ENCODE assay signal across 18 cellular contexts in genomic region chr2:180848393-180848792, GRCh38.
DNase-seq lines count a peak whose midpoint lies in the region; ATAC-seq and TF ChIP-seq lines count a peak whose summit lies in the region.
"Had no signal": no experiment of that assay in that cellular context is flagged by ENCODE, and none has a peak within 500 bp of the region (broad histone marks: within the 10 kb centered on the region; RNA-seq: fewer than 3 reads in every experiment).

No MANE protein-coding gene starts in this region.

- peaks cover 7% of the 10 kb centered on the region for H3K4me1 Mint-ChIP-seq in MCF 10A (ENCODE audit: insufficient read depth, unreplicated experiment)
- H3K4me1 Mint-ChIP-seq: CD14-positive monocyte; CD4-positive, alpha-beta memory T cell; IgD-negative memory B cell had no signal

- H3K9me3 ChIP-seq in breast epithelium (no peaks in the 10 kb centered on the region), mammary epithelial cell (replicated peaks; ENCODE audit: insufficient read depth, low read length) (no peaks in the 10 kb centered on the region)
- H3K9me3 ChIP-seq: BLaER1 had no signal

- H3K9ac ChIP-seq in mammary epithelial cell (ENCODE audit: insufficient read depth, low read length), result no peak overlapping the region
- H3K9ac ChIP-seq: BLaER1 had no signal

- peak overlapping the region; percentile 49 for H3K4me2 ChIP-seq in mammary epithelial cell (ENCODE audit: insufficient read depth, low read depth, low read length)
- H3K4me2 ChIP-seq: BLaER1 had no signal

- dilution Hi-C loops in mammary epithelial cell (cut with HindIII; ENCODE audit: low sequenced_read_pairs), result no loop called here

- ATAC-seq in foreskin keratinocyte (no peak), HG03045 (IDR thresholded peaks at IDR 0.05; ENCODE audit: unreplicated experiment) (no peak)
- ATAC-seq: GM12878 had no signal

- POLR2A ChIA-PET in MCF 10A (lab: Yijun Ruan, JAX), result interaction anchor here (0.9 to 1.8 kb wide), 2 partner anchors 132 to 171 kb away, joined by 4 read pairs; partner anchors contain the start of gene UBE2E3

- H4K20me1 ChIP-seq in mammary epithelial cell (ENCODE audit: insufficient read depth, low read length), result no peaks in the 10 kb centered on the region
- H4K20me1 ChIP-seq: BLaER1 had no signal

- no peak for TF ChIP-seq POLR2A in breast epithelium (IDR thresholded peaks at IDR 0.05)

- CTCF ChIA-PET in MCF 10A (lab: Yijun Ruan, JAX), result interaction anchor here (1.1 to 1.5 kb wide), 4 partner anchors 86 to 723 kb away, joined by 3 to 4 read pairs (median 3); no protein-coding TSS in a partner anchor
- CTCF ChIA-PET in mammary epithelial cell (lab: Charles Lee; ENCODE audit: low non-redundant PET), result no interaction called here

- in situ Hi-C loops in mammary epithelial cell (cut with MboI; ENCODE audit: low sequenced_read_pairs in 2 of 2), result no loop called here

- no TSS peak for BruUV-seq in MCF 10A (replicated peaks; lab: Mats Ljungman, UMichigan)
- no TSS peak for BruUV-seq in mammary epithelial cell (replicated peaks; lab: Mats Ljungman, UMichigan)

- H3K27ac ChIP-seq in breast epithelium (no peak overlapping the region), mammary epithelial cell (ENCODE audit: insufficient read depth, low read depth, low read length) (no peak overlapping the region), foreskin keratinocyte (no peak overlapping the region)
- H3K27ac ChIP-seq: BLaER1 had no signal

- H3K4me3 Mint-ChIP-seq in MCF 10A (ENCODE audit: unreplicated experiment), result no peak overlapping the region
- H3K4me3 Mint-ChIP-seq: CD14-positive monocyte; CD4-positive, alpha-beta memory T cell; H9; IgD-negative memory B cell had no signal

- H3K4me3 ChIP-seq in breast epithelium (no peak overlapping the region), mammary epithelial cell (replicated peaks in 1 of 3; ENCODE audit: insufficient read depth in 1 of 3, low read depth in 2 of 3, low read length in 3 of 3) (no peak overlapping the region)
- H3K4me3 ChIP-seq: BLaER1, GM12878 had no signal

- H3K9me3 Mint-ChIP-seq in MCF 10A (ENCODE audit: unreplicated experiment), result no peaks in the 10 kb centered on the region
- H3K9me3 Mint-ChIP-seq: CD14-positive monocyte; CD4-positive, alpha-beta memory T cell; H9; IgD-negative memory B cell had no signal

- no peaks in the 10 kb centered on the region for H3K36me3 ChIP-seq in breast epithelium
- H3K36me3 ChIP-seq in mammary epithelial cell (ENCODE audit: insufficient read depth, low read length), result no peaks in the 10 kb centered on the region
- H3K36me3 ChIP-seq: BLaER1 had no signal

- peak overlapping the region; percentile 78 for H2AFZ ChIP-seq in mammary epithelial cell (ENCODE audit: low read depth, low read length)

- H3K79me2 ChIP-seq in mammary epithelial cell (ENCODE audit: insufficient read depth, low read length), result no peaks in the 10 kb centered on the region

- peak overlapping the region; percentile 3 for H3K27ac Mint-ChIP-seq in MCF 10A (ENCODE audit: low read depth, unreplicated experiment)
- H3K27ac Mint-ChIP-seq: CD14-positive monocyte; CD4-positive, alpha-beta memory T cell; H9 had no signal

- H3K4me1 ChIP-seq in breast epithelium (no peaks in the 10 kb centered on the region), mammary epithelial cell (ENCODE audit: insufficient read depth, low read length) (peaks cover 8% of the 10 kb centered on the region), foreskin keratinocyte (no peaks in the 10 kb centered on the region)
- H3K4me1 ChIP-seq: BLaER1 had no signal

- H3K36me3 Mint-ChIP-seq in MCF 10A (ENCODE audit: insufficient read depth, unreplicated experiment), result no peaks in the 10 kb centered on the region
- H3K36me3 Mint-ChIP-seq: CD14-positive monocyte; CD4-positive, alpha-beta memory T cell; IgD-negative memory B cell had no signal

- intact Hi-C loops in MCF 10A (cut with micrococcal nuclease), result no loop called here
- intact Hi-C loops in breast epithelium (cut with DNase I; ENCODE audit: low total_unique reads), result no loop called here
- intact Hi-C loops in mammary epithelial cell (cut with micrococcal nuclease), result no loop called here

- DNase-seq in MCF 10A (ENCODE audit: unreplicated experiment) (no peak), breast epithelium (ENCODE audit: low spot score in 2 of 2) (no peak), NCI-H146 (lab: John Stamatoyannopoulos, UW) (peak; percentile 6), mammary epithelial cell (peak; percentile 72), foreskin keratinocyte (peak; percentile 24 to 60), Kasumi-1 (lab: John Stamatoyannopoulos, UW) (no peak)
- DNase-seq in activated CD4-positive, alpha-beta T cell treated with anti-CD3 and anti-CD28 coated beads for 4 hours, result no peak
- DNase-seq: 8988T; CD4-positive, alpha-beta memory T cell; DMS53; DND-41; EL; H9 had no signal

- TF ChIP-seq CTCF in MCF 10A (IDR thresholded peaks at IDR 0.05; ENCODE audit: unreplicated experiment) (no peak), breast epithelium (IDR thresholded peaks at IDR 0.05) (no peak), mammary epithelial cell (conservative IDR thresholded peaks at IDR 0.05 in 1 of 2, IDR thresholded peaks at IDR 0.05 in 1 of 2; ENCODE audit: extremely low read depth in 1 of 2, insufficient read depth in 1 of 2, low read depth in 1 of 2, low read length in 2 of 2) (no peak), foreskin keratinocyte (conservative IDR thresholded peaks at IDR 0.05) (no peak)

- H3K27me3 ChIP-seq in breast epithelium (no peaks in the 10 kb centered on the region), mammary epithelial cell (ENCODE audit: insufficient read depth, low read length) (no peaks in the 10 kb centered on the region), foreskin keratinocyte (no peaks in the 10 kb centered on the region)
- H3K27me3 ChIP-seq: BLaER1 had no signal

- H3K27me3 Mint-ChIP-seq in MCF 10A (ENCODE audit: insufficient read depth, unreplicated experiment), result no peaks in the 10 kb centered on the region
- H3K27me3 Mint-ChIP-seq: IgD-negative memory B cell had no signal

Comparison
In these comparisons a context has a peak if more than half of its experiments do, and no peak if none do; other contexts are left out.
1. DNase-seq: peak in NCI-H146 (single experiment), mammary epithelial cell (single experiment) and foreskin keratinocyte (2 of 2); none in MCF 10A (single experiment), breast epithelium (0 of 2), activated CD4-positive, alpha-beta T cell treated with anti-CD3 and anti-CD28 coated beads for 4 hours (0 of 2) and Kasumi-1 (0 of 2).